In the genomic region with DNA sequence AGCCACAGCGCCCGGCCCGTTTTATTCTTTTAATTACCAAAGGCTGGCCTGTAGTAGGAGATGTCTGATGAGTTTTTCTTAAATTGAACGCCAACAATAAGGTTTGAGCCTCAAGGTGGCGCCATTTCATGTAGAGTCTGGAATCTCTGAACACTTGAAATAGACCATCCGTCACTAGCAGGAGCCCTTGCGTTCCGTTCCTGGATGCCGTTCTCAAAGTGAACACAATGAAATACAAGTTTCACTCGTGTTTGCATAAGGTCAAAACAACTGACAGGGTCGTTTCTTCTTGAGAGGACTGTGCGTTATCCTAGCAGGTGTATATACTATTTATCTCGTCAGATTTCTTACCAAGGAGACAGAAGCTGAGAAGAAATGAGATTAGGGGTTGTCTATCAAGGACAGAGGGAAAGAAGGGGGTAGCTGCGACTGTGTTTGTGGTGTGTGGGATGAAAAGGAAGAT, we compare ENCODE assay signal across 8 cellular contexts. TPM values are rescaled to one million over a fixed set of nuclear protein-coding genes. Genes with fewer than 3 reads are reported as not detected.
DNase-seq lines count a peak whose midpoint lies in the region; ATAC-seq and TF ChIP-seq lines count a peak whose summit lies in the region.

No MANE protein-coding gene starts in this region.

- H3K9me3 ChIP-seq in HEK293 (ENCODE audit: control insufficient read depth, insufficient read depth, low read depth, low read length) (no peaks in the 10 kb centered on the region), liver (ENCODE audit: control insufficient read depth in 4 of 4, low read length in 3 of 4) (no peaks in the 10 kb centered on the region)

- no peak for ATAC-seq in HG02885 (IDR thresholded peaks at IDR 0.05; ENCODE audit: poor library complexity, unreplicated experiment)

- no peaks in the 10 kb centered on the region for H3K36me3 ChIP-seq in HEK293 (ENCODE audit: control insufficient read depth in 2 of 2, insufficient read depth in 1 of 2, low read length in 2 of 2)
- no peaks in the 10 kb centered on the region for H3K36me3 ChIP-seq in liver (ENCODE audit: control insufficient read depth in 4 of 4, insufficient read depth in 3 of 4, low read depth in 1 of 4, low read length in 3 of 4)

- H3K9me3 Mint-ChIP-seq in activated CD4-positive, alpha-beta T cell treated with anti-CD3 and anti-CD28 coated beads, Interleukin-2, amount 10 ng/mL, durations not matched to agents 7 days and 5 days: no peaks in the 10 kb centered on the region

- WGBS in liver: 5% methylated on average over 14 of the region's 14 CpGs

- no peak overlapping the region for H3K9ac ChIP-seq in liver (ENCODE audit: low read depth in 1 of 2, low read length in 2 of 2)

- peaks cover 0 to 4% (median 1%) of the 10 kb centered on the region in 4 donors for H3K27me3 ChIP-seq in liver (ENCODE audit: control insufficient read depth in 4 of 4, insufficient read depth in 4 of 4, low read length in 3 of 4)

- peak; percentile 84 to 85 for DNase-seq in AML-193 (lab: John Stamatoyannopoulos, UW)
- DNase-seq in NCI-H524 treated with DMSO at 0.1 percent for 48 hours (lab: John Stamatoyannopoulos, UW): peak; percentile 38
- DNase-seq in activated CD4-positive, alpha-beta T cell treated with anti-CD3 and anti-CD28 coated beads, Interleukin-2, amount 10 ng/mL, durations not matched to agents 7 days and 5 days: peak; percentile 84
- DNase-seq in coronary artery (ENCODE audit: low spot score): no peak
- peak; percentile 31 to 54 (median 40) for DNase-seq in stimulated activated CD4-positive, alpha-beta T cell treated with anti-CD3 and anti-CD28 coated beads, TNF-alpha, amount 100 ng/mL, for 4 hours (ENCODE audit: low read depth in 3 of 3)

- H3K4me1 Mint-ChIP-seq in activated CD4-positive, alpha-beta T cell treated with anti-CD3 and anti-CD28 coated beads, Interleukin-2, amount 10 ng/mL, durations not matched to agents 7 days and 5 days: peaks cover 4% of the 10 kb centered on the region

- H3K4me1 ChIP-seq in HEK293 (ENCODE audit: control insufficient read depth, insufficient read depth, low read length) (no peaks in the 10 kb centered on the region), liver (ENCODE audit: control insufficient read depth in 4 of 4, insufficient read depth in 4 of 4, low read length in 3 of 4) (peaks cover 0 to 6% (median 0%) of the 10 kb centered on the region in 4 donors)

- H3K27ac ChIP-seq in HEK293 (ENCODE audit: extremely low read depth, low read depth, low read length): no peak overlapping the region
- H3K27ac ChIP-seq in coronary artery: no peak overlapping the region
- no peak overlapping the region for H3K27ac ChIP-seq in liver (ENCODE audit: low read depth in 1 of 2, low read length in 2 of 2)

- no peak overlapping the region for H3K4me3 Mint-ChIP-seq in activated CD4-positive, alpha-beta T cell treated with anti-CD3 and anti-CD28 coated beads, Interleukin-2, amount 10 ng/mL, durations not matched to agents 7 days and 5 days

- CTCF ChIA-PET in HEK293 (lab: Yijun Ruan, JAX): interaction anchor here (0.6 to 2.2 kb wide), 29 partner anchors 9 to 458 kb away, joined by 3 to 13 read pairs (median 3); a partner anchor contains a TSS
- CTCF ChIA-PET in activated CD4-positive, alpha-beta T cell treated with anti-CD3 and anti-CD28 coated beads, Interleukin-2, amount 10 ng/mL, durations not matched to agents 7 days and 5 days (lab: Charles Lee): interaction anchor here (0.6 to 1.2 kb wide), 2 partner anchors 169 to 200 kb away, joined by 3 to 4 read pairs; no protein-coding TSS in a partner anchor

- H3K36me3 Mint-ChIP-seq in activated CD4-positive, alpha-beta T cell treated with anti-CD3 and anti-CD28 coated beads, Interleukin-2, amount 10 ng/mL, durations not matched to agents 7 days and 5 days (ENCODE audit: low read depth): no peaks in the 10 kb centered on the region

- no peak overlapping the region for H3K27ac Mint-ChIP-seq in activated CD4-positive, alpha-beta T cell treated with anti-CD3 and anti-CD28 coated beads, Interleukin-2, amount 10 ng/mL, durations not matched to agents 7 days and 5 days

- TF ChIP-seq CTCF in HEK293 (tag by site-specific recombination; IDR thresholded peaks at IDR 0.05): peak; percentile 73; the same call in 1 of the 2 replicates
- no peak for TF ChIP-seq CTCF in coronary artery (IDR thresholded peaks at IDR 0.05)
- peak; percentile 62 for TF ChIP-seq CTCF in liver (IDR thresholded peaks at IDR 0.05; ENCODE audit: low read depth, low read length, missing input control)

- POLR2A ChIA-PET in HEK293 (lab: Yijun Ruan, JAX): interaction anchor here (0.6 kb wide), 1 partner anchor 33 kb away, joined by 3 read pairs; no protein-coding TSS in a partner anchor
- POLR2A ChIA-PET in activated CD4-positive, alpha-beta T cell treated with anti-CD3 and anti-CD28 coated beads, Interleukin-2, amount 10 ng/mL, durations not matched to agents 7 days and 5 days (lab: Charles Lee): interaction anchor here (0.5 kb wide), 1 partner anchor 1552 kb away, joined by 3 read pairs; no protein-coding TSS in a partner anchor

- TF ChIP-seq RAD21 in liver (IDR thresholded peaks at IDR 0.05): peak; percentile 76 to 84

- H3K4me3 ChIP-seq in HEK293 (ENCODE audit: low read depth, low read length) (no peak overlapping the region), coronary artery (peak overlapping the region; percentile 1), liver (ENCODE audit: low read depth in 1 of 3, low read length in 3 of 3) (no peak overlapping the region)

- H3K27me3 Mint-ChIP-seq in activated CD4-positive, alpha-beta T cell treated with anti-CD3 and anti-CD28 coated beads, Interleukin-2, amount 10 ng/mL, durations not matched to agents 7 days and 5 days: peaks cover 27% of the 10 kb centered on the region

TF ChIP-seq in HEK293, 187 proteins besides CTCF, POLR2A, EP300 and RAD21 (continues in another document):
- TF ChIP-seq ZNF626 (tag by site-specific recombination; IDR thresholded peaks at IDR 0.05) (no peak), ZNF660 (tag by site-specific recombination; IDR thresholded peaks at IDR 0.05) (peak; percentile 64; the same call in 1 of the 2 replicates), ZNF600 (tag by site-specific recombination; IDR thresholded peaks at IDR 0.05) (peak; percentile 54; the same call in 1 of the 2 replicates)
- TF ChIP-seq, protein P1, sequence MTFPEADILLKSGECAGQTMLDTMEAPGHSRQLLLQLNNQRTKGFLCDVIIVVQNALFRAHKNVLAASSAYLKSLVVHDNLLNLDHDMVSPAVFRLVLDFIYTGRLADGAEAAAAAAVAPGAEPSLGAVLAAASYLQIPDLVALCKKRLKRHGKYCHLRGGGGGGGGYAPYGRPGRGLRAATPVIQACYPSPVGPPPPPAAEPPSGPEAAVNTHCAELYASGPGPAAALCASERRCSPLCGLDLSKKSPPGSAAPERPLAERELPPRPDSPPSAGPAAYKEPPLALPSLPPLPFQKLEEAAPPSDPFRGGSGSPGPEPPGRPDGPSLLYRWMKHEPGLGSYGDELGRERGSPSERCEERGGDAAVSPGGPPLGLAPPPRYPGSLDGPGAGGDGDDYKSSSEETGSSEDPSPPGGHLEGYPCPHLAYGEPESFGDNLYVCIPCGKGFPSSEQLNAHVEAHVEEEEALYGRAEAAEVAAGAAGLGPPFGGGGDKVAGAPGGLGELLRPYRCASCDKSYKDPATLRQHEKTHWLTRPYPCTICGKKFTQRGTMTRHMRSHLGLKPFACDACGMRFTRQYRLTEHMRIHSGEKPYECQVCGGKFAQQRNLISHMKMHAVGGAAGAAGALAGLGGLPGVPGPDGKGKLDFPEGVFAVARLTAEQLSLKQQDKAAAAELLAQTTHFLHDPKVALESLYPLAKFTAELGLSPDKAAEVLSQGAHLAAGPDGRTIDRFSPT (tag by site-specific recombination; IDR thresholded peaks at IDR 0.05): no peak

TF ChIP-seq in liver, 16 proteins besides CTCF, POLR2A, EP300 and RAD21:
- TF ChIP-seq NR2F2 (IDR thresholded peaks at IDR 0.05) (no peak), FOXA1 (IDR thresholded peaks at IDR 0.05) (no peak), HNF4A (conservative IDR thresholded peaks at IDR 0.05) (no peak), FOXA2 (IDR thresholded peaks at IDR 0.05) (no peak), JUND (IDR thresholded peaks at IDR 0.05) (no peak), HNF4G (IDR thresholded peaks at IDR 0.05) (no peak), SP1 (IDR thresholded peaks at IDR 0.05) (no peak)
- TF ChIP-seq, protein P2, sequence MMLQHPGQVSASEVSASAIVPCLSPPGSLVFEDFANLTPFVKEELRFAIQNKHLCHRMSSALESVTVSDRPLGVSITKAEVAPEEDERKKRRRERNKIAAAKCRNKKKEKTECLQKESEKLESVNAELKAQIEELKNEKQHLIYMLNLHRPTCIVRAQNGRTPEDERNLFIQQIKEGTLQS (IDR thresholded peaks at IDR 0.05): no peak
- TF ChIP-seq, protein P3, sequence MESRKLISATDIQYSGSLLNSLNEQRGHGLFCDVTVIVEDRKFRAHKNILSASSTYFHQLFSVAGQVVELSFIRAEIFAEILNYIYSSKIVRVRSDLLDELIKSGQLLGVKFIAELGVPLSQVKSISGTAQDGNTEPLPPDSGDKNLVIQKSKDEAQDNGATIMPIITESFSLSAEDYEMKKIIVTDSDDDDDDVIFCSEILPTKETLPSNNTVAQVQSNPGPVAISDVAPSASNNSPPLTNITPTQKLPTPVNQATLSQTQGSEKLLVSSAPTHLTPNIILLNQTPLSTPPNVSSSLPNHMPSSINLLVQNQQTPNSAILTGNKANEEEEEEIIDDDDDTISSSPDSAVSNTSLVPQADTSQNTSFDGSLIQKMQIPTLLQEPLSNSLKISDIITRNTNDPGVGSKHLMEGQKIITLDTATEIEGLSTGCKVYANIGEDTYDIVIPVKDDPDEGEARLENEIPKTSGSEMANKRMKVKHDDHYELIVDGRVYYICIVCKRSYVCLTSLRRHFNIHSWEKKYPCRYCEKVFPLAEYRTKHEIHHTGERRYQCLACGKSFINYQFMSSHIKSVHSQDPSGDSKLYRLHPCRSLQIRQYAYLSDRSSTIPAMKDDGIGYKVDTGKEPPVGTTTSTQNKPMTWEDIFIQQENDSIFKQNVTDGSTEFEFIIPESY (IDR thresholded peaks at IDR 0.05): no peak
TF ChIP-seq in liver: peak in this region for 0.

RNA-seq across cellular contexts. Expression of a gene that starts 18.7 kb away (rescaled TPM):
- total RNA-seq in activated CD4-positive, alpha-beta T cell treated with anti-CD3 and anti-CD28 coated beads, Interleukin-2, amount 10 ng/mL, durations not matched to agents 7 days and 5 days: not detected
- not detected for total RNA-seq in liver
- polyA plus RNA-seq in liver: not detected

RNA-seq across cellular contexts. Expression of a gene that starts 37.2 kb away (rescaled TPM):
- total RNA-seq in activated CD4-positive, alpha-beta T cell treated with anti-CD3 and anti-CD28 coated beads, Interleukin-2, amount 10 ng/mL, durations not matched to agents 7 days and 5 days: not detected
- under 1 TPM in 1 of 2 donors, not detected in 1; 0.33 TPM for total RNA-seq in liver
- polyA plus RNA-seq in liver: not detected

RNA-seq across cellular contexts. Expression of a gene that starts 47.5 kb away (rescaled TPM):
- 100 to 1,000 TPM; 200 to 204 TPM for total RNA-seq in activated CD4-positive, alpha-beta T cell treated with anti-CD3 and anti-CD28 coated beads, Interleukin-2, amount 10 ng/mL, durations not matched to agents 7 days and 5 days
- 10 to 100 TPM in 1 of 2 donors, 1 to 10 TPM in 1; 5.4 to 34.4 TPM for total RNA-seq in liver
- 1 to 10 TPM; 2.4 to 4.1 TPM for polyA plus RNA-seq in liver

Comparison
In these comparisons a context has a peak if more than half of its experiments do, and no peak if none do; other contexts are left out.
1. RNA of a gene that starts 47.5 kb away (total RNA-seq): 200 to 204 TPM in activated CD4-positive, alpha-beta T cell treated with anti-CD3 and anti-CD28 coated beads, Interleukin-2, amount 10 ng/mL, durations not matched to agents 7 days and 5 days; 5.4 to 34.4 TPM in liver; every median in the first group is over 4 times any median in the second.